In genomic region chr17:40450175-40450574, GRCh38 we compare ENCODE assay signal across 7 cellular contexts. TPM values are rescaled to one million over a fixed set of nuclear protein-coding genes. Genes with fewer than 3 reads are reported as not detected.
DNase-seq lines count a peak whose midpoint lies in the region; FAIRE-seq and TF ChIP-seq lines count a peak whose summit lies in the region.

No MANE protein-coding gene starts in this region.

- H3K36me3 ChIP-seq in kidney (ENCODE audit: control insufficient read depth in 1 of 2, insufficient read depth in 2 of 2, low read length in 2 of 2): peaks cover 8 to 39% of the 10 kb centered on the region in 2 donors

- peaks cover 15% of the 10 kb centered on the region for H3K36me3 Mint-ChIP-seq in type B pancreatic cell

- no peaks in the 10 kb centered on the region for H3K9me3 ChIP-seq in kidney (ENCODE audit: control insufficient read depth in 1 of 2, low read length in 2 of 2)

- FAIRE-seq in G401.6 (lab: Jason Lieb, UNC) (peak; percentile 3), kidney (lab: Jason Lieb, UNC) (no peak)

- peak overlapping the region in 1 of 2 donors; percentile 30 for H3K4me3 ChIP-seq in kidney (ENCODE audit: low read length in 2 of 2)

- DNase-seq in Kasumi-1 (lab: John Stamatoyannopoulos, UW) (peak; percentile 27 to 33), kidney (no peak), type B pancreatic cell (ENCODE audit: extremely low spot score, unreplicated experiment) (no peak), superior temporal gyrus (ENCODE audit: extremely low spot score) (no peak), Ammon's horn (ENCODE audit: low spot score) (no peak)
- peak; percentile 32 for DNase-seq in activated T-cell treated with anti-CD3 and anti-CD28 coated beads, Interleukin-2, amount 50 U/mL, for 1 hour

- H3K4me1 ChIP-seq in kidney (ENCODE audit: control insufficient read depth in 1 of 2, insufficient read depth in 1 of 2, low read depth in 1 of 2, low read length in 2 of 2): peaks cover 34 to 57% of the 10 kb centered on the region in 2 donors

- intact Hi-C loops in kidney (cut with DNase I): no loop called here

- TF ChIP-seq CTCF in kidney (IDR thresholded peaks at IDR 0.05; ENCODE audit: borderline replicate concordance, extremely low read depth, insufficient read depth) (peak; percentile 31), type B pancreatic cell (conservative IDR thresholded peaks at IDR 0.05) (peak; percentile 63)

- no peak overlapping the region for H3K4me3 Mint-ChIP-seq in type B pancreatic cell

- peaks cover 31% of the 10 kb centered on the region for H3K4me1 Mint-ChIP-seq in type B pancreatic cell (ENCODE audit: unreplicated experiment)

- peak overlapping the region; percentile 13 to 85 for H3K27ac ChIP-seq in kidney (ENCODE audit: low read depth in 2 of 2, low read length in 2 of 2)

- peak overlapping the region in 1 of 2 donors; percentile 34 for H3K9ac ChIP-seq in kidney (ENCODE audit: low read length in 2 of 2)

- no peak overlapping the region for H3K27ac Mint-ChIP-seq in type B pancreatic cell

- peaks cover 2% of the 10 kb centered on the region for H3K27me3 Mint-ChIP-seq in type B pancreatic cell

- no peaks in the 10 kb centered on the region for H3K9me3 Mint-ChIP-seq in type B pancreatic cell

RNA-seq across cellular contexts. Expression of gene IGFBP4, which starts 6.9 kb away (rescaled TPM):
- total RNA-seq in kidney: 743 TPM
- 545 TPM for polyA plus RNA-seq in kidney (ENCODE audit: insufficient read depth, low read depth, low replicate concordance)
- total RNA-seq in type B pancreatic cell (ENCODE audit: low replicate concordance): 25.7 and 78.2 TPM in 2 replicates

RNA-seq across cellular contexts. Expression of gene TOP2A, which starts 32.5 kb away (rescaled TPM):
- total RNA-seq in kidney: 2.7 TPM
- polyA plus RNA-seq in kidney (ENCODE audit: insufficient read depth, low read depth, low replicate concordance): 0.82 TPM
- 65.8 and 248 TPM in 2 replicates for total RNA-seq in type B pancreatic cell (ENCODE audit: low replicate concordance)

RNA-seq across cellular contexts. Expression of gene TNS4, which starts 51.2 kb away (rescaled TPM):
- total RNA-seq in kidney (0.31 TPM), type B pancreatic cell (ENCODE audit: low replicate concordance) (1.8 and 2.3 TPM in 2 replicates)
- polyA plus RNA-seq in kidney (ENCODE audit: insufficient read depth, low read depth, low replicate concordance): 2.2 TPM

Comparison
In these comparisons a context has a peak if more than half of its experiments do, and no peak if none do; other contexts are left out.
1. DNase-seq: peak in Kasumi-1 (2 of 2) and activated T-cell treated with anti-CD3 and anti-CD28 coated beads, Interleukin-2, amount 50 U/mL, for 1 hour (single experiment); none in kidney (single experiment), type B pancreatic cell (single experiment), superior temporal gyrus (single experiment) and Ammon's horn (single experiment).
2. RNA of gene TOP2A, which starts 32.5 kb away (total RNA-seq): 65.8 to 248 TPM in type B pancreatic cell; 2.7 TPM in kidney (single experiment); every median in the first group is over 10 times any median in the second.